In the genomic region with DNA sequence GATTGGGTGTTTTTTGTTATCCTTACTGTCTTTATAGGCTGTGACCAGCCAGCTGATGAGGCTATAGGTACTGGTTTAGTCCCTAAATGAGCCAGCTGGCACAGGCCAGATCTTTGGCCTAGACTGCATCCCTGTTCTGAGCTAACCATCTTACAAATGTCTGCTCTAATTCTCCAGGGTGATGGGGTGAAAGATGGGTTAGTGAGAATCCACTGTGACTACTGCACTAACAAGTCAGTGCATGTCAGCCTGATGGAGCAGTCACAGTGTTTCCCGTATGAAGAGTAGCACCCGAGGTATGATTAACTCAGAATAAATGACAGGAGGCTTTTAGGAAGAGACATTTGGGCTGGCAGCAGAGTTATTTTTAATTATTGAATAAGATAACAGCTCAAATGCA, we compare ENCODE assay signal across 13 cellular contexts.
"Had no signal": no experiment of that assay in that cellular context is flagged by ENCODE, and none has a peak within 500 bp of the region (broad histone marks: within the 10 kb centered on the region; RNA-seq: fewer than 3 reads in every experiment).

No MANE protein-coding gene starts in this region.

- DNase-seq: activated CD4-positive, alpha-beta T cell treated with anti-CD3 and anti-CD28 coated beads for 4 hours; activated CD8-positive, alpha-beta T cell treated with anti-CD3 and anti-CD28 coated beads, Interleukin-2, amount 10 ng/mL, durations not matched to agents 7 days and 5 days; activated naive CD4-positive, alpha-beta T cell treated with anti-CD3 and anti-CD28 coated beads for 36 hours; effector memory CD4-positive, alpha-beta T cell; left cardiac atrium; lower lobe of right lung; midbrain; right cardiac atrium had no signal

- ATAC-seq: activated CD8-positive, alpha-beta T cell treated with anti-CD3 and anti-CD28 coated beads, Interleukin-2, amount 10 ng/mL, durations not matched to agents 7 days and 5 days; left cardiac atrium; lower lobe of right lung; right cardiac atrium; stimulated activated effector memory CD8-positive, alpha-beta T cell treated with anti-CD3 and anti-CD28 coated beads, Interleukin-12 subunit alpha, Interleukin-12 subunit beta, amount 100 ng/mL, for 72 hours had no signal

- H3K4me1 ChIP-seq: lower lobe of right lung had no signal

- H3K4me3 ChIP-seq: lower lobe of right lung, tibial nerve, vagina had no signal

- H3K9me3 ChIP-seq: lower lobe of right lung, neutrophil, tibial nerve, vagina had no signal

- H3K27ac ChIP-seq: lower lobe of right lung, neutrophil, tibial nerve, vagina, VCaP had no signal

- H3K36me3 ChIP-seq: lower lobe of right lung, neutrophil, vagina had no signal

- H3K27me3 ChIP-seq: neutrophil, tibial nerve, vagina had no signal
